1 cellular context compared by ENCODE assay signal in genomic region chr3:141352262-141352984, GRCh38.
TF ChIP-seq lines count a peak whose summit lies in the region.

No MANE protein-coding gene starts in this region.

TF ChIP-seq in K562, 482 proteins besides CTCF, POLR2A, EP300 and RAD21 (continued from another document and continues in another):
- TF ChIP-seq ZNF239 (CRISPR knock-in tag; IDR thresholded peaks at IDR 0.05) (no peak), MAX (CRISPR knock-in tag; IDR thresholded peaks at IDR 0.05) (no peak), SUPT5H (IDR thresholded peaks at IDR 0.05) (no peak), E2F6 (IDR thresholded peaks at IDR 0.05; ENCODE audit: borderline replicate concordance in 1 of 2, extremely low read depth in 1 of 2, insufficient read depth in 1 of 2, insufficient read length in 1 of 2, low read depth in 1 of 2, low read length in 1 of 2, poor library complexity in 1 of 2, severe bottlenecking in 1 of 2) (peak in 1 of 2 experiments; percentile 15), ADNP (tag; IDR thresholded peaks at IDR 0.05) (no peak), TAF1 (IDR thresholded peaks at IDR 0.05; ENCODE audit: control insufficient read depth, extremely low read depth, insufficient read depth, low read length, severe bottlenecking) (no peak), MBD2 (IDR thresholded peaks at IDR 0.05; ENCODE audit: borderline replicate concordance, low read depth) (no peak), GTF2B (IDR thresholded peaks at IDR 0.05; ENCODE audit: extremely low read depth, insufficient read length) (no peak), HNRNPLL (IDR thresholded peaks at IDR 0.05; ENCODE audit: low read depth, low read length, poor library complexity, severe bottlenecking) (no peak), EZH2 (IDR thresholded peaks at IDR 0.05; ENCODE audit: borderline replicate concordance, low read depth, low read length) (no peak), EHMT2 (IDR thresholded peaks at IDR 0.05) (0 out of 2 replicates have a peak, but pooled peaks have one; percentile 48), ZNF77 (CRISPR knock-in tag; IDR thresholded peaks at IDR 0.05) (no peak), SMAD1 (IDR thresholded peaks at IDR 0.05; ENCODE audit: low read depth, low read length, partially characterized antibody) (no peak), ERF (CRISPR knock-in tag; IDR thresholded peaks at IDR 0.05) (peak; percentile 18; the same call in 1 of the 2 replicates), RBM17 (IDR thresholded peaks at IDR 0.05; ENCODE audit: borderline replicate concordance, low read depth, low read length) (no peak), USF2 (CRISPR knock-in tag; IDR thresholded peaks at IDR 0.05) (no peak), KDM2B (CRISPR knock-in tag; IDR thresholded peaks at IDR 0.05) (no peak), NR2C2 (CRISPR knock-in tag; IDR thresholded peaks at IDR 0.05) (no peak), NR2C2 (tag; IDR thresholded peaks at IDR 0.05) (no peak), CXXC5 (CRISPR knock-in tag; IDR thresholded peaks at IDR 0.05) (peak; percentile 44), SP1 (CRISPR knock-in tag; IDR thresholded peaks at IDR 0.05) (no peak), HBP1 (CRISPR knock-in tag; IDR thresholded peaks at IDR 0.05) (0 out of 2 replicates have a peak, but pooled peaks have one; percentile 39), CHD4 (IDR thresholded peaks at IDR 0.05; ENCODE audit: insufficient read depth, insufficient replicate concordance, low read depth, low read length, poor library complexity, severe bottlenecking) (no peak), ELK3 (CRISPR knock-in tag; IDR thresholded peaks at IDR 0.05) (no peak), TFAP4 (CRISPR knock-in tag; IDR thresholded peaks at IDR 0.05; ENCODE audit: borderline replicate concordance) (no peak), TRIM28 (IDR thresholded peaks at IDR 0.05) (0 out of 2 replicates have a peak, but pooled peaks have one; percentile 22), ZFP30 (CRISPR knock-in tag; IDR thresholded peaks at IDR 0.05; ENCODE audit: borderline replicate concordance) (no peak), KDM5B (IDR thresholded peaks at IDR 0.05; ENCODE audit: insufficient replicate concordance, low read depth, low read length) (no peak), FOXK1 (CRISPR knock-in tag; IDR thresholded peaks at IDR 0.05; ENCODE audit: borderline replicate concordance) (no peak), NEUROD1 (IDR thresholded peaks at IDR 0.05; ENCODE audit: borderline replicate concordance, low read depth, low read length, partially characterized antibody) (no peak), ZNF518B (CRISPR knock-in tag; IDR thresholded peaks at IDR 0.05) (no peak), BRF1 (IDR thresholded peaks at IDR 0.05; ENCODE audit: borderline replicate concordance, extremely low read depth, insufficient read length) (no peak), CBFA2T3 (IDR thresholded peaks at IDR 0.05) (peak; percentile 84), BRD9 (IDR thresholded peaks at IDR 0.05; ENCODE audit: low read depth, partially characterized antibody) (peak; percentile 12), DEAF1 (CRISPR knock-in tag; IDR thresholded peaks at IDR 0.05) (0 out of 2 replicates have a peak, but pooled peaks have one; percentile 34), NFE2 (IDR thresholded peaks at IDR 0.05; ENCODE audit: low read depth) (peak; percentile 2; the same call in 1 of the 2 replicates), KAT2B (IDR thresholded peaks at IDR 0.05; ENCODE audit: low read depth, low read length) (no peak), MITF (IDR thresholded peaks at IDR 0.05) (no peak), CSDE1 (IDR thresholded peaks at IDR 0.05) (0 out of 4 replicates have a peak, but pooled peaks of 1 of the 2 experiments have one; percentile 41), UBTF (IDR thresholded peaks at IDR 0.05; ENCODE audit: borderline replicate concordance in 1 of 2, low read depth in 2 of 2, low read length in 2 of 2) (0 out of 4 replicates have a peak, but pooled peaks of 1 of the 2 experiments have one; percentile 36), ELF4 (CRISPR knock-in tag; IDR thresholded peaks at IDR 0.05) (0 out of 2 replicates have a peak, but pooled peaks have one; percentile 53), TCF3 (CRISPR knock-in tag; IDR thresholded peaks at IDR 0.05) (peak; percentile 78), JUN (IDR thresholded peaks at IDR 0.05; ENCODE audit: borderline replicate concordance, low read depth, low read length) (no peak), JUN (CRISPR knock-in tag; IDR thresholded peaks at IDR 0.05; ENCODE audit: borderline replicate concordance) (no peak), SAFB (IDR thresholded peaks at IDR 0.05; ENCODE audit: borderline replicate concordance, low read depth, low read length) (no peak), CTBP1 (IDR thresholded peaks at IDR 0.05; ENCODE audit: borderline replicate concordance) (no peak), ZNF311 (CRISPR knock-in tag; IDR thresholded peaks at IDR 0.05) (0 out of 2 replicates have a peak, but pooled peaks have one; percentile 41), ZNF76 (CRISPR knock-in tag; IDR thresholded peaks at IDR 0.05; ENCODE audit: borderline replicate concordance) (0 out of 2 replicates have a peak, but pooled peaks have one; percentile 43), ARID1B (IDR thresholded peaks at IDR 0.05) (peak; percentile 84), ZNF449 (CRISPR knock-in tag; IDR thresholded peaks at IDR 0.05) (no peak)
